In genomic region chr18:44816028-44816427, GRCh38 we compare ENCODE assay signal across 14 cellular contexts.
DNase-seq lines count a peak whose midpoint lies in the region; TF ChIP-seq lines count a peak whose summit lies in the region.
"Had no signal": no experiment of that assay in that cellular context is flagged by ENCODE, and none has a peak within 500 bp of the region (broad histone marks: within the 10 kb centered on the region; RNA-seq: fewer than 3 reads in every experiment).

No MANE protein-coding gene starts in this region.

- no peak overlapping the region for H3K9ac ChIP-seq in HUES48 (ENCODE audit: low read depth, low read length)

- H3K9me3 ChIP-seq in HUES48 (ENCODE audit: control insufficient read depth, insufficient read depth, low read length): no peaks in the 10 kb centered on the region

- intact Hi-C loops in head of caudate nucleus (cut with DNase I): no loop called here

- DNase-seq in left kidney (ENCODE audit: low read depth, low spot score): peak; percentile 81
- peak; percentile 67 for DNase-seq in retina
- no peak for DNase-seq in T-helper 2 cell
- DNase-seq in amygdala (lab: John Stamatoyannopoulos, UW): no peak
- DNase-seq in head of caudate nucleus: no peak
- DNase-seq: CD4-positive, alpha-beta T cell; DMS79 treated with DMSO at 0.1 percent for 48 hours; Karpas-422; MM.1S; NCI-H1930; NCI-H82; SIG-M5 had no signal

- no peak overlapping the region for H3K4me3 ChIP-seq in HUES48 (ENCODE audit: low read depth, low read length)

- H3K36me3 ChIP-seq in HUES48 (ENCODE audit: control insufficient read depth, insufficient read depth, low read length): no peaks in the 10 kb centered on the region

- H3K4me1 ChIP-seq in HUES48 (ENCODE audit: control insufficient read depth, insufficient read depth, low read length): peaks cover 17% of the 10 kb centered on the region

- TF ChIP-seq CTCF in VCaP (conservative IDR thresholded peaks at IDR 0.05): no peak

- H3K27me3 ChIP-seq in HUES48 (ENCODE audit: control insufficient read depth, insufficient read depth, low read length): no peaks in the 10 kb centered on the region; the same call in 1 of the 2 replicates

- peak overlapping the region; percentile 15 for H3K27ac ChIP-seq in HUES48 (ENCODE audit: low read depth, low read length)
- H3K27ac ChIP-seq in VCaP: peak overlapping the region; percentile 75; the same call in 1 of the 2 replicates

Comparison
In these comparisons a context has a peak if more than half of its experiments do, and no peak if none do; other contexts are left out.
1. DNase-seq: peak in left kidney (single experiment) and retina (single experiment); none in T-helper 2 cell (0 of 5), amygdala (0 of 56) and head of caudate nucleus (0 of 42).